In genomic region chr2:127420039-127420864, GRCh38 we compare ENCODE assay signal across 13 cellular contexts. TPM values are rescaled to one million over a fixed set of nuclear protein-coding genes. Genes with fewer than 3 reads are reported as not detected.
"Had no signal": no experiment of that assay in that cellular context is flagged by ENCODE, and none has a peak within 500 bp of the region (broad histone marks: within the 10 kb centered on the region; RNA-seq: fewer than 3 reads in every experiment).

No MANE protein-coding gene starts in this region.

- H3K36me3 ChIP-seq: colonic mucosa, left ventricle myocardium inferior, ovary, WERI-Rb-1 had no signal

- ATAC-seq: activated naive CD4-positive, alpha-beta T cell treated with anti-CD3 and anti-CD28 coated beads, Interleukin-2, amount 50 U/mL, for 72 hours had no signal

- H3K4me3 ChIP-seq: colonic mucosa, left ventricle myocardium inferior, ovary had no signal

- H3K27me3 ChIP-seq: ovary had no signal

- H3K27ac ChIP-seq: colonic mucosa, left ventricle myocardium inferior, ovary, WERI-Rb-1 had no signal

- H3K9me3 ChIP-seq: colonic mucosa, left ventricle myocardium inferior, ovary had no signal

- DNase-seq: activated CD4-positive, alpha-beta T cell treated with anti-CD3 and anti-CD28 coated beads, Interleukin-2, amount 50 U/mL, for 48 hours; activated effector memory CD4-positive, alpha-beta T cell treated with anti-CD3 and anti-CD28 coated beads, Interleukin-2, amount 50 U/mL, for 16 hours; activated T-cell treated with anti-CD3 and anti-CD28 coated beads, Interleukin-2, amount 50 U/mL, for 48 hours; amniotic stem cell; caudate nucleus; colonic mucosa; left ventricle myocardium inferior; nephron progenitor cell; ovary; stimulated activated CD4-positive, alpha-beta T cell treated with anti-CD3 and anti-CD28 coated beads, Interleukin-1b, Interleukin-23, amount 100 ng/mL, for 48 hours; WERI-Rb-1 had no signal

RNA-seq across cellular contexts. Expression of gene PROC, which starts 2.0 kb away (rescaled TPM):
- total RNA-seq: activated naive CD4-positive, alpha-beta T cell treated with anti-CD3 and anti-CD28 coated beads, Interleukin-2, amount 50 U/mL, for 72 hours; left ventricle myocardium inferior; pulmonary artery endothelial cell had no signal
- polyA plus RNA-seq: ovary had no signal
